Comparison of ENCODE assay signal across 9 cellular contexts in genomic region chr2:64866797-64867196, GRCh38.
DNase-seq lines count a peak whose midpoint lies in the region; ATAC-seq and TF ChIP-seq lines count a peak whose summit lies in the region.
"Had no signal": no experiment of that assay in that cellular context is flagged by ENCODE, and none has a peak within 500 bp of the region (broad histone marks: within the 10 kb centered on the region; RNA-seq: fewer than 3 reads in every experiment).

No MANE protein-coding gene starts in this region.

- no peak for DNase-seq in Calu3
- peak; percentile 94 to 98 for DNase-seq in fibroblast of lung (ENCODE audit: low read depth in 2 of 2)
- DNase-seq in NCI-H1436 treated with DMSO at 0.1 percent for 48 hours (lab: John Stamatoyannopoulos, UW): no peak
- no peak for DNase-seq in activated naive CD4-positive, alpha-beta T cell treated with Interleukin-2 at 50 U/mL for 16 hours

- no peak overlapping the region for H3K27ac Mint-ChIP-seq in Calu3 (ENCODE audit: unreplicated experiment)

- H3K9me3 ChIP-seq in fibroblast of lung (ENCODE audit: control insufficient read depth, insufficient read depth, low read depth, low read length) (no peaks in the 10 kb centered on the region), parathyroid adenoma (ENCODE audit: control insufficient read depth, low read length) (no peaks in the 10 kb centered on the region)

- no peak overlapping the region for H3K9ac ChIP-seq in fibroblast of lung (ENCODE audit: insufficient read depth, low read length)
- H3K9ac ChIP-seq in parathyroid adenoma: no peak overlapping the region

- no peak for TF ChIP-seq CTCF in Calu3 (IDR thresholded peaks at IDR 0.05; ENCODE audit: unreplicated experiment)
- peak in 1 of 2 donors; percentile 12 for TF ChIP-seq CTCF in fibroblast of lung (conservative IDR thresholded peaks at IDR 0.05 in 1 of 2, IDR thresholded peaks at IDR 0.05 in 1 of 2; ENCODE audit: low read depth in 1 of 2, low read length in 2 of 2)
- TF ChIP-seq CTCF in parathyroid adenoma (IDR thresholded peaks at IDR 0.05): no peak

- H3K36me3 Mint-ChIP-seq in Calu3 (ENCODE audit: insufficient read depth, unreplicated experiment): no peaks in the 10 kb centered on the region

- H3K9me3 Mint-ChIP-seq in Calu3 (ENCODE audit: low read depth, unreplicated experiment): no peaks in the 10 kb centered on the region

- H3K36me3 ChIP-seq in fibroblast of lung (ENCODE audit: control insufficient read depth, insufficient read depth, low read length): no peaks in the 10 kb centered on the region
- H3K36me3 ChIP-seq in parathyroid adenoma (ENCODE audit: control insufficient read depth, insufficient read depth, low read length): no peaks in the 10 kb centered on the region
- H3K36me3 ChIP-seq: left lung had no signal

- H3K4me3 ChIP-seq in fibroblast of lung (replicated peaks in 1 of 4; ENCODE audit: control extremely low read depth in 1 of 4, insufficient read depth in 1 of 4, low read depth in 3 of 4, low read length in 4 of 4) (peak overlapping the region in 1 of 4 experiments; percentile 5), parathyroid adenoma (ENCODE audit: low read depth, low read length) (no peak overlapping the region)
- H3K4me3 ChIP-seq: left lung had no signal

- no TSS peak for BruUV-seq in Calu3 (replicated peaks; lab: Mats Ljungman, UMichigan)

- intact Hi-C loops in Calu3 (cut with micrococcal nuclease; ENCODE audit: unreplicated experiment): no loop called here

- H3K27me3 Mint-ChIP-seq in Calu3 (ENCODE audit: unreplicated experiment): no peaks in the 10 kb centered on the region

- H3K4me1 Mint-ChIP-seq in Calu3 (ENCODE audit: low read depth, unreplicated experiment): peaks cover 10% of the 10 kb centered on the region

- ATAC-seq in HG02970 (IDR thresholded peaks at IDR 0.05; ENCODE audit: low FRiP score, unreplicated experiment) (no peak), HG03108 (IDR thresholded peaks at IDR 0.05; ENCODE audit: unreplicated experiment) (no peak)
- ATAC-seq: left lung had no signal

- H3K27me3 ChIP-seq in fibroblast of lung (ENCODE audit: control insufficient read depth, insufficient read depth, low read length) (peaks cover 29% of the 10 kb centered on the region), parathyroid adenoma (ENCODE audit: control insufficient read depth, insufficient read depth, low read length) (no peaks in the 10 kb centered on the region)
- H3K27me3 ChIP-seq: left lung had no signal

- peak overlapping the region; percentile 85 for H3K4me2 ChIP-seq in fibroblast of lung (ENCODE audit: extremely low read depth, insufficient read depth, low read length)
- no peak overlapping the region for H3K4me2 ChIP-seq in parathyroid adenoma (ENCODE audit: low read length)

- H2AFZ ChIP-seq in fibroblast of lung (ENCODE audit: low read length) (no peak overlapping the region), parathyroid adenoma (peak overlapping the region; percentile 5)

- H3K4me1 ChIP-seq in fibroblast of lung (ENCODE audit: control insufficient read depth, extremely low read depth, insufficient read depth, low read length) (peaks cover 13% of the 10 kb centered on the region), parathyroid adenoma (peaks cover 15% of the 10 kb centered on the region)

- CTCF ChIA-PET in Calu3 (lab: Charles Lee): interaction anchor here (0.7 to 1.8 kb wide), 4 partner anchors 116 to 222 kb away, joined by 3 to 5 read pairs (median 4); no protein-coding TSS in a partner anchor

- H3K4me3 Mint-ChIP-seq in Calu3 (ENCODE audit: low read depth, unreplicated experiment): peak overlapping the region; percentile 3

- no peaks in the 10 kb centered on the region for H4K20me1 ChIP-seq in fibroblast of lung (ENCODE audit: control insufficient read depth, extremely low read depth, insufficient read depth, low read length)

- H3K27ac ChIP-seq in fibroblast of lung (ENCODE audit: insufficient read depth, low read length) (peak overlapping the region; percentile 33), parathyroid adenoma (no peak overlapping the region)
- H3K27ac ChIP-seq: left lung had no signal

- H3K79me2 ChIP-seq in fibroblast of lung (ENCODE audit: control insufficient read depth, insufficient read depth, low read length) (no peaks in the 10 kb centered on the region), parathyroid adenoma (no peaks in the 10 kb centered on the region)

TF ChIP-seq in PFSK-1, 5 proteins besides CTCF, POLR2A, EP300 and RAD21:
- TF ChIP-seq FOXP2 (optimal IDR thresholded peaks at IDR 0.05; ENCODE audit: borderline replicate concordance, extremely low read depth, extremely low read length, insufficient read depth) (peak; percentile 36), POLR2AphosphoS5 (IDR thresholded peaks at IDR 0.05; ENCODE audit: low read depth, low read length) (no peak)

Comparison
In these comparisons a context has a peak if more than half of its experiments do, and no peak if none do; other contexts are left out.
1. DNase-seq: peak in fibroblast of lung (2 of 2); none in Calu3 (single experiment), NCI-H1436 treated with DMSO at 0.1 percent for 48 hours (single experiment) and activated naive CD4-positive, alpha-beta T cell treated with Interleukin-2 at 50 U/mL for 16 hours (single experiment).